ENCODE assay signal across 26 cellular contexts in genomic region chr5:150270546-150271295, GRCh38. TPM values are rescaled to one million over a fixed set of nuclear protein-coding genes. Genes with fewer than 3 reads are reported as not detected.
DNase-seq lines count a peak whose midpoint lies in the region; ATAC-seq, FAIRE-seq and TF ChIP-seq lines count a peak whose summit lies in the region.
"Had no signal": no experiment of that assay in that cellular context is flagged by ENCODE, and none has a peak within 500 bp of the region (broad histone marks: within the 10 kb centered on the region; RNA-seq: fewer than 3 reads in every experiment).

No MANE protein-coding gene starts in this region.

- DNase-seq in NCI-H82 (lab: John Stamatoyannopoulos, UW) (peak; percentile 19), NCI-H82 treated with DMSO at 0.1 percent for 48 hours (lab: John Stamatoyannopoulos, UW; ENCODE audit: unreplicated experiment) (no peak), astrocyte of the hippocampus (ENCODE audit: low read depth, low spot score) (peak; percentile 40), right lobe of liver (no peak), urothelium cell line (ENCODE audit: low spot score) (no peak), T-helper 1 cell (no peak)
- DNase-seq in activated effector memory CD4-positive, alpha-beta T cell treated with anti-CD3 and anti-CD28 coated beads, Interleukin-2, amount 50 U/mL, for 16 hours = no peak
- DNase-seq: 8988T; activated CD4-positive, CD25-positive, alpha-beta regulatory T cell treated with anti-CD3 and anti-CD28 coated beads, Interleukin-2, amount 50 U/mL, for 72 hours; activated T-cell treated with anti-CD3 and anti-CD28 coated beads, Interleukin-2, amount 50 U/mL, for 24 hours; BE2C; lower lobe of right lung; NCI-H1436; NCI-H526 treated with DMSO at 0.1 percent for 48 hours; stimulated activated CD4-positive, alpha-beta T cell treated with anti-CD3 and anti-CD28 coated beads, Interleukin-2, amount 100 ng/mL, for 48 hours; stimulated activated naive CD4-positive, alpha-beta T cell had no signal

- peak; percentile 72 for FAIRE-seq in urothelium cell line (lab: Jason Lieb, UNC)
- FAIRE-seq: islet of Langerhans had no signal

- H3K9me3 ChIP-seq in right lobe of liver = no peaks in the 10 kb centered on the region
- H3K9me3 ChIP-seq: ascending aorta, BE2C, HAP-1, lower lobe of right lung, neutrophil, thoracic aorta had no signal

- no peak for TF ChIP-seq CTCF in right lobe of liver (IDR thresholded peaks at IDR 0.05)

- H3K27me3 ChIP-seq in right lobe of liver = no peaks in the 10 kb centered on the region
- H3K27me3 ChIP-seq: ascending aorta, BE2C, hepatocyte, neutrophil had no signal

- H3K4me3 ChIP-seq in right lobe of liver = no peak overlapping the region
- H3K4me3 ChIP-seq: ascending aorta, HAP-1, hepatocyte, lower lobe of right lung, thoracic aorta had no signal

- H3K27ac ChIP-seq in right lobe of liver = no peak overlapping the region
- H3K27ac ChIP-seq: ascending aorta, epithelial cell of prostate, hepatocyte, HL-60, lower lobe of right lung, neutrophil, thoracic aorta had no signal

- intact Hi-C loops in right lobe of liver (cut with DNase I) = no loop called here

- no peaks in the 10 kb centered on the region for H3K36me3 ChIP-seq in right lobe of liver
- H3K36me3 ChIP-seq: ascending aorta, BE2C, HAP-1, lower lobe of right lung, neutrophil, thoracic aorta had no signal

- ATAC-seq in right lobe of liver = peak in 3 of 4 donors; percentile 13 to 60 (median 50)
- ATAC-seq in SK-N-SH treated with all-trans-retinoic acid at 6 μM for 48 hours = no peak
- ATAC-seq: lower lobe of right lung, Right ventricle myocardium inferior had no signal

- 46% methylated on average over 4 of the region's 12 CpGs for WGBS in right lobe of liver (ENCODE audit: insufficient coverage, low coverage, low lambda C conversion rate, missing lambda C conversion rate)

- H3K4me1 ChIP-seq in right lobe of liver = peaks cover 0 to 14% (median 6%) of the 10 kb centered on the region in 4 donors
- H3K4me1 ChIP-seq: ascending aorta, HAP-1, lower lobe of right lung had no signal

- TF ChIP-seq POLR2A in right lobe of liver (IDR thresholded peaks at IDR 0.05) = no peak

TF ChIP-seq in SK-N-SH treated with all-trans-retinoic acid at 6 μM for 48 hours, 23 proteins besides CTCF, POLR2A, EP300 and RAD21:
- TF ChIP-seq PATZ1 (CRISPR knock-in tag; IDR thresholded peaks at IDR 0.05; ENCODE audit: borderline replicate concordance) (no peak), RARB (CRISPR knock-in tag; IDR thresholded peaks at IDR 0.05) (no peak), BACH2 (CRISPR knock-in tag; IDR thresholded peaks at IDR 0.05; ENCODE audit: borderline replicate concordance) (no peak), TCF4 (CRISPR knock-in tag; IDR thresholded peaks at IDR 0.05; ENCODE audit: borderline replicate concordance) (no peak), CREB5 (CRISPR knock-in tag; IDR thresholded peaks at IDR 0.05; ENCODE audit: low read depth) (no peak), ESRRG (CRISPR knock-in tag; IDR thresholded peaks at IDR 0.05) (no peak), ZNF565 (CRISPR knock-in tag; conservative IDR thresholded peaks at IDR 0.05; ENCODE audit: low read depth) (no peak), ZFP3 (CRISPR knock-in tag; IDR thresholded peaks at IDR 0.05) (no peak), TSHZ2 (CRISPR knock-in tag; IDR thresholded peaks at IDR 0.05) (no peak), SNAI2 (CRISPR knock-in tag; IDR thresholded peaks at IDR 0.05) (no peak), PPARA (CRISPR knock-in tag; IDR thresholded peaks at IDR 0.05; ENCODE audit: borderline replicate concordance) (no peak), ARNTL (CRISPR knock-in tag; IDR thresholded peaks at IDR 0.05; ENCODE audit: borderline replicate concordance, low read depth) (no peak), ZFP30 (CRISPR knock-in tag; IDR thresholded peaks at IDR 0.05) (no peak), GLIS3 (CRISPR knock-in tag; IDR thresholded peaks at IDR 0.05) (no peak), CSRNP3 (CRISPR knock-in tag; IDR thresholded peaks at IDR 0.05) (no peak), CSDC2 (CRISPR knock-in tag; IDR thresholded peaks at IDR 0.05) (no peak), OSR1 (CRISPR knock-in tag; IDR thresholded peaks at IDR 0.05) (no peak), ZNF70 (CRISPR knock-in tag; IDR thresholded peaks at IDR 0.05) (no peak), ZNF8 (CRISPR knock-in tag; IDR thresholded peaks at IDR 0.05) (no peak)

RNA-seq across cellular contexts. Expression of gene CAMK2A, which starts 18.9 kb away (rescaled TPM):
- total RNA-seq in right lobe of liver = under 1 TPM in 3 of 6 experiments, not detected in 3; 0.10 to 0.26 (median 0.23) TPM
- total RNA-seq: ascending aorta had no signal

RNA-seq across cellular contexts. Expression of gene ARSI, which starts 32.0 kb away (rescaled TPM):
- under 1 TPM in 5 of 6 experiments, not detected in 1; 0.06 to 0.51 (median 0.20) TPM for total RNA-seq in right lobe of liver
- total RNA-seq: ascending aorta had no signal

Comparison
In these comparisons a context has a peak if more than half of its experiments do, and no peak if none do; other contexts are left out.
1. DNase-seq: peak in NCI-H82 (single experiment) and astrocyte of the hippocampus (single experiment); none in NCI-H82 treated with DMSO at 0.1 percent for 48 hours (single experiment), right lobe of liver (0 of 3), urothelium cell line (single experiment), T-helper 1 cell (0 of 5) and activated effector memory CD4-positive, alpha-beta T cell treated with anti-CD3 and anti-CD28 coated beads, Interleukin-2, amount 50 U/mL, for 16 hours (single experiment).